In genomic region chr20:54195483-54196472, GRCh38 we compare ENCODE assay signal across 1 cellular context.
TF ChIP-seq lines count a peak whose summit lies in the region.

No MANE protein-coding gene starts in this region.

TF ChIP-seq in HepG2, 621 proteins besides CTCF, POLR2A, EP300 and RAD21 (continued from another document and continues in another):
- TF ChIP-seq FUBP1 (CRISPR knock-in tag; IDR thresholded peaks at IDR 0.05; ENCODE audit: borderline replicate concordance) (no peak), PBX2 (CRISPR knock-in tag; IDR thresholded peaks at IDR 0.05) (no peak), SMC3 (IDR thresholded peaks at IDR 0.05; ENCODE audit: low read length) (0 out of 2 replicates have a peak, but pooled peaks have one; percentile 11), ZSCAN21 (CRISPR knock-in tag; IDR thresholded peaks at IDR 0.05; ENCODE audit: borderline replicate concordance) (peak; percentile 8), ATAD3A (CRISPR knock-in tag; IDR thresholded peaks at IDR 0.05) (0 out of 2 replicates have a peak, but pooled peaks have one; percentile 50), HNF4A (CRISPR knock-in tag; IDR thresholded peaks at IDR 0.05) (0 out of 2 replicates have a peak, but pooled peaks have one; percentile 26), ZNF687 (CRISPR knock-in tag; IDR thresholded peaks at IDR 0.05) (peak; percentile 59), CBX1 (IDR thresholded peaks at IDR 0.05; ENCODE audit: low read depth) (peak; percentile 12), HOXA3 (CRISPR knock-in tag; IDR thresholded peaks at IDR 0.05) (peak; percentile 33; the same call in 1 of the 2 replicates), ZNF292 (CRISPR knock-in tag; IDR thresholded peaks at IDR 0.05; ENCODE audit: borderline replicate concordance, low read depth) (peak; percentile 35; the same call in 1 of the 2 replicates), ZNF512B (CRISPR knock-in tag; IDR thresholded peaks at IDR 0.05; ENCODE audit: borderline replicate concordance) (peak; percentile 66; the same call in 1 of the 2 replicates), MED13 (CRISPR knock-in tag; IDR thresholded peaks at IDR 0.05) (0 out of 2 replicates have a peak, but pooled peaks have one; percentile 12), HOXD1 (CRISPR knock-in tag; IDR thresholded peaks at IDR 0.05) (0 out of 2 replicates have a peak, but pooled peaks have one; percentile 45), HNRNPH1 (optimal IDR thresholded peaks at IDR 0.05; ENCODE audit: low read depth, low read length) (peak; percentile 26), BRCA1 (CRISPR knock-in tag; IDR thresholded peaks at IDR 0.05) (no peak), CBX5 (CRISPR knock-in tag; IDR thresholded peaks at IDR 0.05; ENCODE audit: borderline replicate concordance) (0 out of 2 replicates have a peak, but pooled peaks have one; percentile 39), SAP130 (CRISPR knock-in tag; IDR thresholded peaks at IDR 0.05; ENCODE audit: low read depth) (0 out of 2 replicates have a peak, but pooled peaks have one; percentile 9), ZSCAN25 (CRISPR knock-in tag; IDR thresholded peaks at IDR 0.05) (peak; percentile 6; the same call in 1 of the 2 replicates), ZNF839 (CRISPR knock-in tag; IDR thresholded peaks at IDR 0.05; ENCODE audit: borderline replicate concordance) (peak; percentile 41; the same call in 1 of the 2 replicates), ZNF747 (CRISPR knock-in tag; IDR thresholded peaks at IDR 0.05; ENCODE audit: borderline replicate concordance) (0 out of 2 replicates have a peak, but pooled peaks have one; percentile 4), RAD51 (IDR thresholded peaks at IDR 0.05; ENCODE audit: borderline replicate concordance) (peak; percentile 43; the same call in 1 of the 2 replicates), EHMT2 (IDR thresholded peaks at IDR 0.05; ENCODE audit: borderline replicate concordance, low read depth, low read length) (0 out of 2 replicates have a peak, but pooled peaks have one; percentile 29), ZBTB46 (CRISPR knock-in tag; IDR thresholded peaks at IDR 0.05; ENCODE audit: borderline replicate concordance) (no peak), MTERF4 (CRISPR knock-in tag; IDR thresholded peaks at IDR 0.05) (0 out of 2 replicates have a peak, but pooled peaks have one; percentile 23), ZNF512 (CRISPR knock-in tag; IDR thresholded peaks at IDR 0.05) (0 out of 2 replicates have a peak, but pooled peaks have one; percentile 17), ZNF142 (CRISPR knock-in tag; IDR thresholded peaks at IDR 0.05) (peak; percentile 6; the same call in 1 of the 2 replicates), ZNF800 (CRISPR knock-in tag; IDR thresholded peaks at IDR 0.05) (no peak), ZMYM3 (CRISPR knock-in tag; IDR thresholded peaks at IDR 0.05) (0 out of 2 replicates have a peak, but pooled peaks have one; percentile 27), ZNF768 (CRISPR knock-in tag; IDR thresholded peaks at IDR 0.05) (peak; percentile 32; the same call in 1 of the 2 replicates), SAFB2 (CRISPR knock-in tag; IDR thresholded peaks at IDR 0.05; ENCODE audit: borderline replicate concordance, low read depth) (0 out of 2 replicates have a peak, but pooled peaks have one; percentile 8)
